Comparison of ENCODE assay signal across 22 cellular contexts in the genomic region with DNA sequence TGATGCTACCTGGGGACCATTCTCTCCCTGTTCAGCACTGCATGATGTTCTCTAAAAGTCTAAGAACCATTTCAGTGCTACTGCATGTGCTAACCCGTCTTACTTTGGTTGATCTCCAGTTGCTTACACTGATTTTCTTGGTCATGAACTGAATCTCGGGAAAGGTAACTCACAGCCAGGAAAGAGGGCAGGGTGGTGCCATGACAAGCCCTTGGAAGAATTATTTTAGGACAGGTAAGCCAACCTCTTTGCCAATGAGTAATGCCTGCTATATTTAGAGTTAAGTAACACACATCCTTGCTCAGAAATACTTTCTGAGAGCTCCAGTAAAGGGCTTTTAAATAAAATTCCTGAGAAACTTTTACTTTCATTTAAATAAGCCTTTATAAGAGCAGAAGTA.
"Had no signal": no experiment of that assay in that cellular context is flagged by ENCODE, and none has a peak within 500 bp of the region (broad histone marks: within the 10 kb centered on the region; RNA-seq: fewer than 3 reads in every experiment).

No MANE protein-coding gene starts in this region.

- H3K27me3 ChIP-seq: hepatocyte, right atrium auricular region, thyroid gland had no signal

- H3K9me3 ChIP-seq: right atrium auricular region, thyroid gland had no signal

- H3K36me3 Mint-ChIP-seq: activated naive CD4-positive, alpha-beta T cell treated with anti-CD3 and anti-CD28 coated beads, Interleukin-2, amount 10 ng/mL, durations not matched to agents 7 days and 5 days; brain had no signal

- H3K4me2 ChIP-seq: hepatocyte had no signal

- H3K27ac Mint-ChIP-seq: activated naive CD4-positive, alpha-beta T cell treated with anti-CD3 and anti-CD28 coated beads, Interleukin-2, amount 10 ng/mL, durations not matched to agents 7 days and 5 days; activated naive CD8-positive, alpha-beta T cell treated with anti-CD3 and anti-CD28 coated beads, Interleukin-2, amount 50 U/mL, for 24 hours; brain; nephron progenitor cell had no signal

- H3K36me3 ChIP-seq: right atrium auricular region, thyroid gland had no signal

- DNase-seq: activated CD4-positive, alpha-beta T cell treated with anti-CD3 and anti-CD28 coated beads, Interleukin-2, amount 50 U/mL, for 1 hour; activated CD8-positive, alpha-beta memory T cell treated with anti-CD3 and anti-CD28 coated beads, Interleukin-2, amount 50 U/mL, for 4 hours; activated effector memory CD4-positive, alpha-beta T cell treated with Interleukin-2 at 50 U/mL for 16 hours; activated naive CD4-positive, alpha-beta T cell treated with anti-CD3 and anti-CD28 coated beads, Interleukin-2, amount 10 ng/mL, durations not matched to agents 7 days and 5 days; activated naive CD8-positive, alpha-beta T cell treated with anti-CD3 and anti-CD28 coated beads, Interleukin-2, amount 50 U/mL, for 24 hours; activated T-cell treated with anti-CD3 and anti-CD28 coated beads, Interleukin-2, amount 50 U/mL, for 4 hours; anterior cingulate cortex; foreskin fibroblast; left cardiac atrium; nephron progenitor cell; occipital lobe; stimulated activated CD4-positive, alpha-beta T cell treated with anti-CD3 and anti-CD28 coated beads, Interleukin-12 subunit alpha, Interleukin-12 subunit beta, amount 100 ng/mL, for 4 hours; stimulated activated CD4-positive, alpha-beta T cell treated with anti-CD3 and anti-CD28 coated beads, Interleukin-1b, Interleukin-23, amount 100 ng/mL, for 48 hours; stimulated activated CD8-positive, alpha-beta memory T cell treated with anti-CD3 and anti-CD28 coated beads, Interleukin-4, amount 100 ng/mL, for 48 hours; stimulated activated naive CD4-positive, alpha-beta T cell; thyroid gland had no signal

- H3K4me1 Mint-ChIP-seq: activated naive CD4-positive, alpha-beta T cell treated with anti-CD3 and anti-CD28 coated beads, Interleukin-2, amount 10 ng/mL, durations not matched to agents 7 days and 5 days; activated naive CD8-positive, alpha-beta T cell treated with anti-CD3 and anti-CD28 coated beads, Interleukin-2, amount 50 U/mL, for 24 hours; nephron progenitor cell had no signal

- H3K9me3 Mint-ChIP-seq: activated naive CD4-positive, alpha-beta T cell treated with anti-CD3 and anti-CD28 coated beads, Interleukin-2, amount 10 ng/mL, durations not matched to agents 7 days and 5 days; activated naive CD8-positive, alpha-beta T cell treated with anti-CD3 and anti-CD28 coated beads, Interleukin-2, amount 50 U/mL, for 24 hours had no signal

- H3K4me1 ChIP-seq: right atrium auricular region, thyroid gland had no signal

- H3K27ac ChIP-seq: coronary artery, hepatocyte, right atrium auricular region, thyroid gland had no signal

- H2AFZ ChIP-seq: hepatocyte had no signal

- H3K79me2 ChIP-seq: hepatocyte had no signal

- H3K4me3 Mint-ChIP-seq: activated naive CD4-positive, alpha-beta T cell treated with anti-CD3 and anti-CD28 coated beads, Interleukin-2, amount 10 ng/mL, durations not matched to agents 7 days and 5 days; activated naive CD8-positive, alpha-beta T cell treated with anti-CD3 and anti-CD28 coated beads, Interleukin-2, amount 50 U/mL, for 24 hours; activated T-cell treated with anti-CD3 and anti-CD28 coated beads, Interleukin-2, amount 50 U/mL, for 4 hours; brain; nephron progenitor cell had no signal

- ATAC-seq: activated CD4-positive, CD25-positive, alpha-beta regulatory T cell treated with anti-CD3 and anti-CD28 coated beads, Interleukin-2, amount 50 U/mL, for 24 hours; activated naive CD8-positive, alpha-beta T cell treated with anti-CD3 and anti-CD28 coated beads, Interleukin-2, amount 50 U/mL, for 24 hours; activated T-cell treated with anti-CD3 and anti-CD28 coated beads, Interleukin-2, amount 50 U/mL, for 4 hours; left cardiac atrium had no signal

- H3K27me3 Mint-ChIP-seq: activated naive CD4-positive, alpha-beta T cell treated with anti-CD3 and anti-CD28 coated beads, Interleukin-2, amount 10 ng/mL, durations not matched to agents 7 days and 5 days; activated naive CD8-positive, alpha-beta T cell treated with anti-CD3 and anti-CD28 coated beads, Interleukin-2, amount 50 U/mL, for 24 hours; brain had no signal

- H3K4me3 ChIP-seq: coronary artery, hepatocyte, lung, right atrium auricular region, thyroid gland had no signal
